23 cellular contexts compared by ENCODE assay signal in genomic region chr14:21074398-21075272, GRCh38. TPM values are rescaled to one million over a fixed set of nuclear protein-coding genes. Genes with fewer than 3 reads are reported as not detected.
"Had no signal": no experiment of that assay in that cellular context is flagged by ENCODE, and none has a peak within 500 bp of the region (broad histone marks: within the 10 kb centered on the region; RNA-seq: fewer than 3 reads in every experiment).

No MANE protein-coding gene starts in this region.

- H3K4me3 ChIP-seq: adrenal gland, esophagus squamous epithelium, left ventricle myocardium inferior, right atrium auricular region, suprapubic skin had no signal

- H3K27me3 ChIP-seq: adrenal gland, right atrium auricular region, suprapubic skin had no signal

- H3K9me3 ChIP-seq: adrenal gland, esophagus squamous epithelium, left ventricle myocardium inferior, right atrium auricular region, suprapubic skin had no signal

- DNase-seq: activated CD4-positive, alpha-beta memory T cell treated with anti-CD3 and anti-CD28 coated beads, Interleukin-2, amount 10 ng/mL, durations not matched to agents 7 days and 5 days; activated CD4-positive, alpha-beta T cell treated with anti-CD3 and anti-CD28 coated beads for 36 hours; activated effector memory CD4-positive, alpha-beta T cell treated with Interleukin-2 at 50 U/mL for 16 hours; activated T-cell treated with anti-CD3 and anti-CD28 coated beads, Interleukin-2, amount 50 U/mL, for 4 hours; cortex of kidney; effector CD8-positive, alpha-beta T cell; esophagus squamous epithelium; hypothalamus; kidney; left ventricle myocardium inferior; naive thymus-derived CD8-positive, alpha-beta T cell; nucleus accumbens; stimulated activated CD4-positive, alpha-beta T cell treated with anti-CD3 and anti-CD28 coated beads, Interleukin-4, amount 100 ng/mL, for 24 hours; T-helper 2 cell had no signal

- H3K27ac ChIP-seq: esophagus squamous epithelium, left ventricle myocardium inferior, right atrium auricular region, suprapubic skin had no signal

- ATAC-seq: activated CD4-positive, alpha-beta T cell treated with anti-CD3 and anti-CD28 coated beads for 36 hours; activated T-cell treated with anti-CD3 and anti-CD28 coated beads, Interleukin-2, amount 50 U/mL, for 4 hours; naive thymus-derived CD8-positive, alpha-beta T cell had no signal

RNA-seq across cellular contexts. Expression of gene RNASE8, which starts 17.0 kb away (rescaled TPM):
- total RNA-seq: activated CD4-positive, alpha-beta memory T cell treated with anti-CD3 and anti-CD28 coated beads, Interleukin-2, amount 10 ng/mL, durations not matched to agents 7 days and 5 days; activated CD4-positive, alpha-beta T cell treated with anti-CD3 and anti-CD28 coated beads for 36 hours; activated T-cell treated with anti-CD3 and anti-CD28 coated beads, Interleukin-2, amount 50 U/mL, for 4 hours; adrenal gland; endothelial cell of umbilical vein; esophagus squamous epithelium; fibroblast of villous mesenchyme; kidney; left ventricle myocardium inferior; mucosa of gallbladder; naive thymus-derived CD8-positive, alpha-beta T cell; progenitor cell of endocrine pancreas; right atrium auricular region; skeletal muscle tissue; suprapubic skin; ureter had no signal
- polyA plus RNA-seq: adrenal gland; endothelial cell of umbilical vein; naive thymus-derived CD8-positive, alpha-beta T cell had no signal

RNA-seq across cellular contexts. Expression of gene TMEM253, which starts 26.2 kb away (rescaled TPM):
- total RNA-seq: activated CD4-positive, alpha-beta memory T cell treated with anti-CD3 and anti-CD28 coated beads, Interleukin-2, amount 10 ng/mL, durations not matched to agents 7 days and 5 days; activated T-cell treated with anti-CD3 and anti-CD28 coated beads, Interleukin-2, amount 50 U/mL, for 4 hours; endothelial cell of umbilical vein; fibroblast of villous mesenchyme; naive thymus-derived CD8-positive, alpha-beta T cell; right atrium auricular region; skeletal muscle tissue had no signal
- polyA plus RNA-seq: naive thymus-derived CD8-positive, alpha-beta T cell had no signal

RNA-seq across cellular contexts. Expression of gene RNASE7, which starts 32.5 kb away (rescaled TPM):
- total RNA-seq: activated CD4-positive, alpha-beta memory T cell treated with anti-CD3 and anti-CD28 coated beads, Interleukin-2, amount 10 ng/mL, durations not matched to agents 7 days and 5 days; activated CD4-positive, alpha-beta T cell treated with anti-CD3 and anti-CD28 coated beads for 36 hours; activated T-cell treated with anti-CD3 and anti-CD28 coated beads, Interleukin-2, amount 50 U/mL, for 4 hours; endothelial cell of umbilical vein; fibroblast of villous mesenchyme; kidney; left ventricle myocardium inferior; naive thymus-derived CD8-positive, alpha-beta T cell; progenitor cell of endocrine pancreas; right atrium auricular region; skeletal muscle tissue had no signal
- polyA plus RNA-seq: endothelial cell of umbilical vein; naive thymus-derived CD8-positive, alpha-beta T cell had no signal
